In the genomic region with DNA sequence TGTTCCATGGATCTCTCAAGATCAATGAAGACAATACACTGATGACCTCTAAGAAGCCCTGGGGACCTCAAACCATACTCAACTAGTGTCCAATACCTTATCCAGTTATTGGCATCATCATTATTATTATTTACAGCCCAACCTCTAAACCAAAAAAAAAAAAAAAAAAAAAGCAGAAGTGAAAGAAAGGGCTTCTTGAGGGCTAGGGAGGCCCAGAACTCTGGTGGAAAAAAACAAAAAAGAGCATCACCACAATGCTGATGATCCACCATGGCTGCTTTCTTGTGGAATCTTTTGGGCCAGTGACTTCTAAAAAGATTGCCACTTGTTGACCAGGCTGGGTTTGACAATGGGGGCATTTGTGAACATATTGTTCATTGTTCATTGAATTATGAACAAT, we compare ENCODE assay signal across 10 cellular contexts.
A peak's percentile ranks its signal among the peaks of the same experiment; 100 is the strongest.
DNase-seq lines count a peak whose midpoint lies in the region; ATAC-seq, FAIRE-seq and TF ChIP-seq lines count a peak whose summit lies in the region.
"Had no signal": no experiment of that assay in that cellular context is flagged by ENCODE, and none has a peak within 500 bp of the region (broad histone marks: within the 10 kb centered on the region; RNA-seq: fewer than 3 reads in every experiment).

No MANE protein-coding gene starts in this region.

- no peaks in the 10 kb centered on the region for H3K4me1 ChIP-seq in tibial nerve

- peak overlapping the region; percentile 16; the same call in 1 of the 2 replicates for H3K9ac ChIP-seq in SU-DHL-6 (ENCODE audit: low read length)

- peak; percentile 66 for ATAC-seq in GM18858 (IDR thresholded peaks at IDR 0.05; ENCODE audit: unreplicated experiment)
- ATAC-seq in GM21529 (IDR thresholded peaks at IDR 0.05; ENCODE audit: unreplicated experiment): peak; percentile 75
- peak; percentile 57 for ATAC-seq in HG03196 (IDR thresholded peaks at IDR 0.05; ENCODE audit: unreplicated experiment)

- no peaks in the 10 kb centered on the region for H3K79me2 ChIP-seq in SU-DHL-6 (ENCODE audit: insufficient read depth, low read length)

- TF ChIP-seq EP300 in tibial nerve (IDR thresholded peaks at IDR 0.05): no peak

- H3K9me3 ChIP-seq in SU-DHL-6 (ENCODE audit: insufficient read depth, low read length) (no peaks in the 10 kb centered on the region), tibial nerve (no peaks in the 10 kb centered on the region)

- peak overlapping the region; percentile 6 for H2AFZ ChIP-seq in SU-DHL-6 (ENCODE audit: low read depth, low read length, severe bottlenecking)

- H3F3A ChIP-seq in SU-DHL-6 (ENCODE audit: insufficient read depth): peaks cover 9% of the 10 kb centered on the region; the same call in 1 of the 2 replicates

- DNase-seq in HTR-8/SVneo (ENCODE audit: insufficient read length, low spot score) (no peak), epidermal melanocyte (ENCODE audit: insufficient read length, low spot score) (no peak), tibial nerve (ENCODE audit: low spot score in 2 of 2) (no peak)
- DNase-seq in activated CD4-positive, alpha-beta T cell treated with anti-CD3 and anti-CD28 coated beads, Interleukin-2, amount 50 U/mL, for 1 hour: no peak
- DNase-seq: aorta had no signal

- H3K27me3 ChIP-seq in SU-DHL-6 (ENCODE audit: low read length) (no peaks in the 10 kb centered on the region), tibial nerve (no peaks in the 10 kb centered on the region)

- no peaks in the 10 kb centered on the region for H3K9me2 ChIP-seq in SU-DHL-6 (replicated peaks; ENCODE audit: insufficient read depth, low read length)

- H4K20me1 ChIP-seq in SU-DHL-6 (ENCODE audit: low read depth, low read length): no peaks in the 10 kb centered on the region

- H3K27ac ChIP-seq in SU-DHL-6 (ENCODE audit: low read depth, low read length) (peak overlapping the region; percentile 61), tibial nerve (no peak overlapping the region)

- FAIRE-seq in HTR-8/SVneo (lab: Jason Lieb, UNC): no peak
- FAIRE-seq: D721Med had no signal

- TF ChIP-seq CTCF in SU-DHL-6 (IDR thresholded peaks at IDR 0.05; ENCODE audit: insufficient read depth, low read length, poor library complexity, severe bottlenecking) (no peak), tibial nerve (IDR thresholded peaks at IDR 0.05) (no peak)

- H3K36me3 ChIP-seq in SU-DHL-6 (ENCODE audit: low read length) (no peaks in the 10 kb centered on the region), tibial nerve (no peaks in the 10 kb centered on the region)

- H3K4me3 ChIP-seq in SU-DHL-6 (ENCODE audit: insufficient read depth, low read length, poor library complexity, severe bottlenecking) (no peak overlapping the region), tibial nerve (no peak overlapping the region)

- H3K4me2 ChIP-seq in SU-DHL-6 (ENCODE audit: low read depth, low read length, poor library complexity, severe bottlenecking): peak overlapping the region; percentile 40

- no peak for TF ChIP-seq POLR2A in tibial nerve (IDR thresholded peaks at IDR 0.05)
